In the genomic region with DNA sequence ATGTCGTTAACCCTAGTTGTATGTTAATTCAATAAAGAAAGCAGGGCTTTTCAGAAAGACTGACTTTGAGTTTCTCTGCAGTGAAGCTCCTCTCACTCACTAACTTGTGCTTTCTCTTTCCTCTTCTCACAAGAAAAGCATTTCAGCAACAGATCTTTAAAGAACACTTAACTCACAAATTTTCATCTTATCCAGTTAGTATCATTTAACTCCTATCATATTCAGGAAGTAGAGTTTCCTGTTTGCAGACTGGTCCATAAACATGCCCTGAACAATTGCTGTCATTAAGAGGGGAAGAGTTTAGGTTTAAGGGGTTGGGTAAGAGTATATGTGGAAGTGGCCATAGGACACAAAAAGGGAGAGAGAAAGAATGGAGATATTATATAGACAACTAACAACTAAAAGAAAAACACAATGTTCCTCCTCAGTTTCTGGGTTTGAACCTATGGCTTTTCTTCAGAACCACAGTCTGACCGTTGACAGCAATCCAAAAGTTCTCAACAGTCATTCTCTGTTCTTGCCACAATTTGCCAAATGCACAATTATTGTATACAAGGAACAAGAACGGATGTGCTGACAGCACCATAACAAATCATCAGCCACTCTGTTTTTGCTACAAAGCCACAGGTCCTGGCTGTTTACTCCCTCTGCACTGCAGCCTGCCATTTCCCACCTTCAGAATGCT, we compare ENCODE assay signal across 15 cellular contexts.
DNase-seq lines count a peak whose midpoint lies in the region; ATAC-seq and TF ChIP-seq lines count a peak whose summit lies in the region.
"Had no signal": no experiment of that assay in that cellular context is flagged by ENCODE, and none has a peak within 500 bp of the region (broad histone marks: within the 10 kb centered on the region; RNA-seq: fewer than 3 reads in every experiment).

No MANE protein-coding gene starts in this region.

- no peak overlapping the region for H3K27ac ChIP-seq in SJCRH30
- H3K27ac ChIP-seq: psoas muscle had no signal

- ATAC-seq in naive thymus-derived CD8-positive, alpha-beta T cell: no peak
- ATAC-seq in GM21825 (IDR thresholded peaks at IDR 0.05; ENCODE audit: unreplicated experiment): no peak
- ATAC-seq: GM12878, psoas muscle had no signal

- no peak overlapping the region for H3K4me3 Mint-ChIP-seq in naive thymus-derived CD8-positive, alpha-beta T cell

- no peaks in the 10 kb centered on the region for H3K27me3 Mint-ChIP-seq in naive thymus-derived CD8-positive, alpha-beta T cell

- no peaks in the 10 kb centered on the region for H3K4me1 ChIP-seq in SJCRH30

- no peaks in the 10 kb centered on the region for H3K27me3 ChIP-seq in SJCRH30
- H3K27me3 ChIP-seq: ascending aorta had no signal

- peak overlapping the region in 8 of 10 donors; percentile 1 to 84 (median 18) for H3K27ac Mint-ChIP-seq in naive thymus-derived CD8-positive, alpha-beta T cell

- TF ChIP-seq CTCF in NB4 (IDR thresholded peaks at IDR 0.05; ENCODE audit: low read depth, low read length) (no peak), GM10248 (IDR thresholded peaks at IDR 0.05; ENCODE audit: control extremely low read depth, extremely low read depth, low read depth, missing control alignments) (no peak)

- TF ChIP-seq POLR2A in NB4 (IDR thresholded peaks at IDR 0.05; ENCODE audit: extremely low read depth, insufficient read length): no peak

- H3K4me1 Mint-ChIP-seq in naive thymus-derived CD8-positive, alpha-beta T cell: peaks cover 3 to 18% (median 15%) of the 10 kb centered on the region in 4 donors

- CTCF ChIA-PET in GM10248 (lab: Yijun Ruan, JAX): interaction anchor here (0.9 to 11.8 kb wide), 10 partner anchors 18 to 159 kb away, joined by 3 to 215 read pairs (median 8); a partner anchor contains a TSS

- H3K36me3 Mint-ChIP-seq in naive thymus-derived CD8-positive, alpha-beta T cell: peaks cover 0 to 81% (median 23%) of the 10 kb centered on the region in 3 donors

- no peaks in the 10 kb centered on the region for H3K9me3 Mint-ChIP-seq in naive thymus-derived CD8-positive, alpha-beta T cell

- DNase-seq in CD1c-positive myeloid dendritic cell (ENCODE audit: extremely low spot score): peak; percentile 19
- DNase-seq in NB4 (ENCODE audit: low read depth): peak; percentile 25
- DNase-seq in dermis blood vessel endothelial cell: peak; percentile 38
- no peak for DNase-seq in naive thymus-derived CD8-positive, alpha-beta T cell
- DNase-seq in SJCRH30: no peak
- DNase-seq in NCI-H2081 treated with DMSO at 0.1 percent for 48 hours (lab: John Stamatoyannopoulos, UW): no peak
- no peak for DNase-seq in GM10248 (ENCODE audit: extremely low spot score)
- DNase-seq: kidney glomerular epithelial cell, NCI-H1092 treated with DMSO at 0.1 percent for 48 hours, NCI-H526 treated with DMSO at 0.1 percent for 48 hours, psoas muscle, SW 1271 had no signal

- H3K9me3 ChIP-seq in SJCRH30 (replicated peaks): no peaks in the 10 kb centered on the region
- H3K9me3 ChIP-seq: ascending aorta, psoas muscle had no signal

- H3K4me3 ChIP-seq in NB4 (ENCODE audit: low read depth, low read length): no peak overlapping the region
- H3K4me3 ChIP-seq in SJCRH30: no peak overlapping the region
- H3K4me3 ChIP-seq: ascending aorta, GM12878, psoas muscle had no signal

- POLR2A ChIA-PET in naive thymus-derived CD8-positive, alpha-beta T cell (lab: Charles Lee): no interaction called here
- POLR2A ChIA-PET in GM10248 (lab: Yijun Ruan, JAX): interaction anchor here (1.1 kb wide), 1 partner anchor 111 kb away, joined by 4 read pairs; no protein-coding TSS in a partner anchor

- peaks cover 48% of the 10 kb centered on the region for H3K36me3 ChIP-seq in SJCRH30

Comparison
In these comparisons a context has a peak if more than half of its experiments do, and no peak if none do; other contexts are left out.
1. DNase-seq: peak in CD1c-positive myeloid dendritic cell (single experiment), NB4 (single experiment) and dermis blood vessel endothelial cell (single experiment); none in naive thymus-derived CD8-positive, alpha-beta T cell (0 of 10), SJCRH30 (0 of 2), NCI-H2081 treated with DMSO at 0.1 percent for 48 hours (single experiment) and GM10248 (single experiment).